Comparison of ENCODE assay signal across 1 cellular context in the genomic region with DNA sequence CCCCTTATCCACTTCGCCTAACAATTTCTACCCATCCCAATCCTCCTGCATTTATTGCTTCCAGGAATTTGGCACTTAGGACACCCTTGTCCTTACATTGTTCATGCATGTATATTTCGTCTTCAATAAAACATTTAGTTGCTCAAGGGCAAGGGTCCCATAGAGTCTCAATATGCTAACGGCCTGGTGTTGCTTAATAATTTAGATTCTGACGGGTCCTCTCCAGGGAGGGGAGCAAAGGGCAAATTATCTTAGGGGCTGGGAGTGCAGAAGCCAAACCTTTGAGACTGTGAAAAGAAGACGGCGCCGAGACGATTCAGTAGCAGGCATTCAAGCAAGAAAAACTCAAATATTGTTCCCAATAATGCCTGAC.
TF ChIP-seq lines count a peak whose summit lies in the region.

No MANE protein-coding gene starts in this region.

TF ChIP-seq in H1, 55 proteins besides CTCF, POLR2A, EP300 and RAD21 (continued from another document):
- TF ChIP-seq, protein P1, sequence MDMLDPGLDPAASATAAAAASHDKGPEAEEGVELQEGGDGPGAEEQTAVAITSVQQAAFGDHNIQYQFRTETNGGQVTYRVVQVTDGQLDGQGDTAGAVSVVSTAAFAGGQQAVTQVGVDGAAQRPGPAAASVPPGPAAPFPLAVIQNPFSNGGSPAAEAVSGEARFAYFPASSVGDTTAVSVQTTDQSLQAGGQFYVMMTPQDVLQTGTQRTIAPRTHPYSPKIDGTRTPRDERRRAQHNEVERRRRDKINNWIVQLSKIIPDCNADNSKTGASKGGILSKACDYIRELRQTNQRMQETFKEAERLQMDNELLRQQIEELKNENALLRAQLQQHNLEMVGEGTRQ (IDR thresholded peaks at IDR 0.05; ENCODE audit: low read length), result no peak
